In the genomic region with DNA sequence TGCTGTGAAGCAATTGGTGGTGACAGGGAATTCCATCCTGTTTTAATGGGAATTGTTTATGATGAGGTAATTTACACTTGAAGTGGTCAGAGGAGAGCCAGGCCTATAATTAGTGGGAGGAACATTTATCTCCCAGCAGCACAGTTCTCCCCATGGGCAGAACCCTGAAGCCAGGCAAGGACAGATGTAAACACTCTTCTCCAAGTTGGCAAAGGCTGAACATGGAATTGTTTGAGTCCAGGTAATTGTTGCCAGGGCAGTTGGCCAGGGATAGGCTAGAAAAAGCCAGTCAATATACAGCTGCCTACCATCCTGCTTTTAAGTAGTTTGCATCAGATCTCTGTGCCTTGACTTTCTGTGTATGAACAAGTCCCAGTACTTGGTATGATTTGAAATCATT, we compare ENCODE assay signal across 2 cellular contexts.
TF ChIP-seq lines count a peak whose summit lies in the region.

No MANE protein-coding gene starts in this region.

TF ChIP-seq in GM23338, 12 proteins besides CTCF, POLR2A, EP300 and RAD21 (continues in another document):
- TF ChIP-seq ZNF114 (CRISPR knock-in tag; IDR thresholded peaks at IDR 0.05) (no peak), EZH2 (IDR thresholded peaks at IDR 0.05; ENCODE audit: low read depth, unreplicated experiment) (no peak), NANOG (IDR thresholded peaks at IDR 0.05; ENCODE audit: borderline replicate concordance) (no peak), EZH2phosphoT487 (IDR thresholded peaks at IDR 0.05; ENCODE audit: unreplicated experiment) (no peak), STAT1 (IDR thresholded peaks at IDR 0.05; ENCODE audit: unreplicated experiment) (no peak), JUNB (IDR thresholded peaks at IDR 0.05; ENCODE audit: unreplicated experiment) (no peak), ZNF331 (CRISPR knock-in tag; IDR thresholded peaks at IDR 0.05; ENCODE audit: low read depth) (no peak), CREB1 (CRISPR knock-in tag; IDR thresholded peaks at IDR 0.05; ENCODE audit: low read depth) (no peak)
- TF ChIP-seq, protein P1, sequence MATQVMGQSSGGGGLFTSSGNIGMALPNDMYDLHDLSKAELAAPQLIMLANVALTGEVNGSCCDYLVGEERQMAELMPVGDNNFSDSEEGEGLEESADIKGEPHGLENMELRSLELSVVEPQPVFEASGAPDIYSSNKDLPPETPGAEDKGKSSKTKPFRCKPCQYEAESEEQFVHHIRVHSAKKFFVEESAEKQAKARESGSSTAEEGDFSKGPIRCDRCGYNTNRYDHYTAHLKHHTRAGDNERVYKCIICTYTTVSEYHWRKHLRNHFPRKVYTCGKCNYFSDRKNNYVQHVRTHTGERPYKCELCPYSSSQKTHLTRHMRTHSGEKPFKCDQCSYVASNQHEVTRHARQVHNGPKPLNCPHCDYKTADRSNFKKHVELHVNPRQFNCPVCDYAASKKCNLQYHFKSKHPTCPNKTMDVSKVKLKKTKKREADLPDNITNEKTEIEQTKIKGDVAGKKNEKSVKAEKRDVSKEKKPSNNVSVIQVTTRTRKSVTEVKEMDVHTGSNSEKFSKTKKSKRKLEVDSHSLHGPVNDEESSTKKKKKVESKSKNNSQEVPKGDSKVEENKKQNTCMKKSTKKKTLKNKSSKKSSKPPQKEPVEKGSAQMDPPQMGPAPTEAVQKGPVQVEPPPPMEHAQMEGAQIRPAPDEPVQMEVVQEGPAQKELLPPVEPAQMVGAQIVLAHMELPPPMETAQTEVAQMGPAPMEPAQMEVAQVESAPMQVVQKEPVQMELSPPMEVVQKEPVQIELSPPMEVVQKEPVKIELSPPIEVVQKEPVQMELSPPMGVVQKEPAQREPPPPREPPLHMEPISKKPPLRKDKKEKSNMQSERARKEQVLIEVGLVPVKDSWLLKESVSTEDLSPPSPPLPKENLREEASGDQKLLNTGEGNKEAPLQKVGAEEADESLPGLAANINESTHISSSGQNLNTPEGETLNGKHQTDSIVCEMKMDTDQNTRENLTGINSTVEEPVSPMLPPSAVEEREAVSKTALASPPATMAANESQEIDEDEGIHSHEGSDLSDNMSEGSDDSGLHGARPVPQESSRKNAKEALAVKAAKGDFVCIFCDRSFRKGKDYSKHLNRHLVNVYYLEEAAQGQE (IDR thresholded peaks at IDR 0.05; ENCODE audit: unreplicated experiment) = no peak
- TF ChIP-seq, protein P2, sequence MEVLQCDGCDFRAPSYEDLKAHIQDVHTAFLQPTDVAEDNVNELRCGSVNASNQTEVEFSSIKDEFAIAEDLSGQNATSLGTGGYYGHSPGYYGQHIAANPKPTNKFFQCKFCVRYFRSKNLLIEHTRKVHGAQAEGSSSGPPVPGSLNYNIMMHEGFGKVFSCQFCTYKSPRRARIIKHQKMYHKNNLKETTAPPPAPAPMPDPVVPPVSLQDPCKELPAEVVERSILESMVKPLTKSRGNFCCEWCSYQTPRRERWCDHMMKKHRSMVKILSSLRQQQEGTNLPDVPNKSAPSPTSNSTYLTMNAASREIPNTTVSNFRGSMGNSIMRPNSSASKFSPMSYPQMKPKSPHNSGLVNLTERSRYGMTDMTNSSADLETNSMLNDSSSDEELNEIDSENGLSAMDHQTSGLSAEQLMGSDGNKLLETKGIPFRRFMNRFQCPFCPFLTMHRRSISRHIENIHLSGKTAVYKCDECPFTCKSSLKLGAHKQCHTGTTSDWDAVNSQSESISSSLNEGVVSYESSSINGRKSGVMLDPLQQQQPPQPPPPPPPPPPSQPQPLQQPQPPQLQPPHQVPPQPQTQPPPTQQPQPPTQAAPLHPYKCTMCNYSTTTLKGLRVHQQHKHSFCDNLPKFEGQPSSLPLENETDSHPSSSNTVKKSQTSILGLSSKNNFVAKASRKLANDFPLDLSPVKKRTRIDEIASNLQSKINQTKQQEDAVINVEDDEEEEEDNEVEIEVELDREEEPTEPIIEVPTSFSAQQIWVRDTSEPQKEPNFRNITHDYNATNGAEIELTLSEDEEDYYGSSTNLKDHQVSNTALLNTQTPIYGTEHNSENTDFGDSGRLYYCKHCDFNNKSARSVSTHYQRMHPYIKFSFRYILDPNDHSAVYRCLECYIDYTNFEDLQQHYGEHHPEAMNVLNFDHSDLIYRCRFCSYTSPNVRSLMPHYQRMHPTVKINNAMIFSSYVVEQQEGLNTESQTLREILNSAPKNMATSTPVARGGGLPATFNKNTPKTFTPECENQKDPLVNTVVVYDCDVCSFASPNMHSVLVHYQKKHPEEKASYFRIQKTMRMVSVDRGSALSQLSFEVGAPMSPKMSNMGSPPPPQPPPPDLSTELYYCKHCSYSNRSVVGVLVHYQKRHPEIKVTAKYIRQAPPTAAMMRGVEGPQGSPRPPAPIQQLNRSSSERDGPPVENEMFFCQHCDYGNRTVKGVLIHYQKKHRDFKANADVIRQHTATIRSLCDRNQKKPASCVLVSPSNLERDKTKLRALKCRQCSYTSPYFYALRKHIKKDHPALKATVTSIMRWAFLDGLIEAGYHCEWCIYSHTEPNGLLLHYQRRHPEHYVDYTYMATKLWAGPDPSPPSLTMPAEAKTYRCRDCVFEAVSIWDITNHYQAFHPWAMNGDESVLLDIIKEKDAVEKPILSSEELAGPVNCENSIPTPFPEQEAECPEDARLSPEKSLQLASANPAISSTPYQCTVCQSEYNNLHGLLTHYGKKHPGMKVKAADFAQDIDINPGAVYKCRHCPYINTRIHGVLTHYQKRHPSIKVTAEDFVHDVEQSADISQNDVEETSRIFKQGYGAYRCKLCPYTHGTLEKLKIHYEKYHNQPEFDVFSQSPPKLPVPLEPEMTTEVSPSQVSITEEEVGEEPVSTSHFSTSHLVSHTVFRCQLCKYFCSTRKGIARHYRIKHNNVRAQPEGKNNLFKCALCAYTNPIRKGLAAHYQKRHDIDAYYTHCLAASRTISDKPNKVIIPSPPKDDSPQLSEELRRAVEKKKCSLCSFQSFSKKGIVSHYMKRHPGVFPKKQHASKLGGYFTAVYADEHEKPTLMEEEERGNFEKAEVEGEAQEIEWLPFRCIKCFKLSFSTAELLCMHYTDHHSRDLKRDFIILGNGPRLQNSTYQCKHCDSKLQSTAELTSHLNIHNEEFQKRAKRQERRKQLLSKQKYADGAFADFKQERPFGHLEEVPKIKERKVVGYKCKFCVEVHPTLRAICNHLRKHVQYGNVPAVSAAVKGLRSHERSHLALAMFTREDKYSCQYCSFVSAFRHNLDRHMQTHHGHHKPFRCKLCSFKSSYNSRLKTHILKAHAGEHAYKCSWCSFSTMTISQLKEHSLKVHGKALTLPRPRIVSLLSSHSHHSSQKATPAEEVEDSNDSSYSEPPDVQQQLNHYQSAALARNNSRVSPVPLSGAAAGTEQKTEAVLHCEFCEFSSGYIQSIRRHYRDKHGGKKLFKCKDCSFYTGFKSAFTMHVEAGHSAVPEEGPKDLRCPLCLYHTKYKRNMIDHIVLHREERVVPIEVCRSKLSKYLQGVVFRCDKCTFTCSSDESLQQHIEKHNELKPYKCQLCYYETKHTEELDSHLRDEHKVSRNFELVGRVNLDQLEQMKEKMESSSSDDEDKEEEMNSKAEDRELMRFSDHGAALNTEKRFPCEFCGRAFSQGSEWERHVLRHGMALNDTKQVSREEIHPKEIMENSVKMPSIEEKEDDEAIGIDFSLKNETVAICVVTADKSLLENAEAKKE (CRISPR knock-in tag; IDR thresholded peaks at IDR 0.05) = no peak

TF ChIP-seq in H1, 55 proteins besides CTCF, POLR2A, EP300 and RAD21:
- no peak for TF ChIP-seq GTF2F1 (IDR thresholded peaks at IDR 0.05; ENCODE audit: borderline replicate concordance, low read depth, low read length)
- TF ChIP-seq TAF7 (optimal IDR thresholded peaks at IDR 0.05; ENCODE audit: borderline replicate concordance, low read depth, low read length) = no peak
- no peak for TF ChIP-seq PHF8 (conservative IDR thresholded peaks at IDR 0.05; ENCODE audit: low read depth, low read length)
- TF ChIP-seq RFX5 (IDR thresholded peaks at IDR 0.05; ENCODE audit: borderline replicate concordance, low read depth, low read length) = no peak
